ENCODE assay signal across 11 cellular contexts in the genomic region with DNA sequence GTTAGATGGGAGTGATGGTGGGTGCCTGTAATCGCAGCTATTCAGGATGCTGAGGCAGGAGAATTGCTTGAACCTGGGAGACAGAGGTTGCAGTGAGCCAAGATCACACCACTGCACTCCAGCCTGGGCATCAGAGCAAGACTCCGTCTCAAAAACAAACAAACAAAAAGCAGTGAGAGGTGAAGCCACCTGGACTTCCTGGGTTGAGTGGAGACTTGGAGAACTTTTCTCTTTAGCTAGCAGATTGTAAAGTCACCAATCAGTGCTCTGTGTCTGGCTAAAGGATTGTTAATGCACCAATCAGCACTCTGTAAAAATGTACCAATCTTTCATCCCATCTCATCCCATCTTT. TPM values are rescaled to one million over a fixed set of nuclear protein-coding genes. Genes with fewer than 3 reads are reported as not detected.
"Had no signal": no experiment of that assay in that cellular context is flagged by ENCODE, and none has a peak within 500 bp of the region (broad histone marks: within the 10 kb centered on the region; RNA-seq: fewer than 3 reads in every experiment).

No MANE protein-coding gene starts in this region.

RNA-seq across cellular contexts. Expression of a gene that starts 14.5 kb away (rescaled TPM):
- total RNA-seq: dermis blood vessel endothelial cell; fibroblast of lung; frontal cortex; glomerular endothelial cell; heart left ventricle; left lung; lower lobe of right lung; mononuclear cell; naive thymus-derived CD4-positive, alpha-beta T cell; omental fat pad; sigmoid colon had no signal
- polyA plus RNA-seq: fibroblast of lung; heart left ventricle; naive thymus-derived CD4-positive, alpha-beta T cell had no signal

RNA-seq across cellular contexts. Expression of a gene that starts 36.0 kb away (rescaled TPM):
- total RNA-seq: dermis blood vessel endothelial cell; frontal cortex; glomerular endothelial cell; left lung; lower lobe of right lung; mononuclear cell; naive thymus-derived CD4-positive, alpha-beta T cell had no signal
- polyA plus RNA-seq: naive thymus-derived CD4-positive, alpha-beta T cell had no signal
